In genomic region chr3:49006591-49007067, GRCh38 we compare ENCODE assay signal across 8 cellular contexts. TPM values are rescaled to one million over a fixed set of nuclear protein-coding genes. Genes with fewer than 3 reads are reported as not detected.
A peak's percentile ranks its signal among the peaks of the same experiment; 100 is the strongest.
DNase-seq lines count a peak whose midpoint lies in the region; ATAC-seq, FAIRE-seq and TF ChIP-seq lines count a peak whose summit lies in the region.

No MANE protein-coding gene starts in this region.

- 2% methylated on average over 23 to 32 of the region's 32 CpGs for WGBS in body of pancreas, 2 donors

- peak overlapping the region; percentile 79 for H3K4me3 ChIP-seq in GM06990 (replicated peaks; ENCODE audit: low read depth, low read length)
- H3K4me3 ChIP-seq in HL-60 (replicated peaks; ENCODE audit: insufficient read depth, low read length), result peak overlapping the region; percentile 69
- H3K4me3 ChIP-seq in body of pancreas, result peak overlapping the region; percentile 31 to 35

- H3K27me3 ChIP-seq in GM06990 (replicated peaks; ENCODE audit: control insufficient read depth, insufficient read depth, low read length), result no peaks in the 10 kb centered on the region
- no peaks in the 10 kb centered on the region for H3K27me3 ChIP-seq in HL-60 (ENCODE audit: insufficient read depth, poor library complexity, severe bottlenecking)
- H3K27me3 ChIP-seq in body of pancreas, result no peaks in the 10 kb centered on the region

- no peaks in the 10 kb centered on the region for H3K9me3 Mint-ChIP-seq in stimulated activated naive CD8-positive, alpha-beta T cell treated with anti-CD3 and anti-CD28 coated beads, Interleukin-15, amount 100 ng/mL, for 72 hours

- peak overlapping the region; percentile 94 to 99 for H3K4me3 Mint-ChIP-seq in stimulated activated naive CD8-positive, alpha-beta T cell treated with anti-CD3 and anti-CD28 coated beads, Interleukin-15, amount 100 ng/mL, for 72 hours

- no peaks in the 10 kb centered on the region for H3K27me3 Mint-ChIP-seq in stimulated activated naive CD8-positive, alpha-beta T cell treated with anti-CD3 and anti-CD28 coated beads, Interleukin-15, amount 100 ng/mL, for 72 hours

- intact Hi-C loops in body of pancreas (cut with DNase I), result no loop called here

- H3K9me3 ChIP-seq in body of pancreas, result no peaks in the 10 kb centered on the region

- TF ChIP-seq CTCF in GM06990 (IDR thresholded peaks at IDR 0.05; ENCODE audit: insufficient read depth, low read length, poor library complexity, severe bottlenecking) (no peak), HL-60 (IDR thresholded peaks at IDR 0.05; ENCODE audit: insufficient read depth, low read length) (no peak), body of pancreas (IDR thresholded peaks at IDR 0.05) (no peak)

- DNase-seq in GM06990 (ENCODE audit: extremely low read depth, insufficient read length) (no peak), HL-60 (ENCODE audit: low read depth in 1 of 2, low spot score in 1 of 2) (no peak), body of pancreas (peak; percentile 50 to 57 (median 53)), kidney tubule cell (ENCODE audit: low spot score) (peak; percentile 45), RCC 7860 (ENCODE audit: low spot score) (no peak), HuH-7 (ENCODE audit: low spot score) (no peak), amniotic stem cell (lab: John Stamatoyannopoulos, UW) (no peak)
- no peak for DNase-seq in stimulated activated naive CD8-positive, alpha-beta T cell treated with anti-CD3 and anti-CD28 coated beads, Interleukin-15, amount 100 ng/mL, for 72 hours

- peaks cover 26% of the 10 kb centered on the region for H3K4me1 ChIP-seq in body of pancreas

- no peak for TF ChIP-seq POLR2A in body of pancreas (IDR thresholded peaks at IDR 0.05)

- H3K27ac ChIP-seq in HL-60 (replicated peaks) (peak overlapping the region; percentile 89), body of pancreas (peak overlapping the region; percentile 74 to 95 (median 92))

- H3K27ac Mint-ChIP-seq in stimulated activated naive CD8-positive, alpha-beta T cell treated with anti-CD3 and anti-CD28 coated beads, Interleukin-15, amount 100 ng/mL, for 72 hours, result peak overlapping the region; percentile 99 to 100

- H3K4me1 Mint-ChIP-seq in stimulated activated naive CD8-positive, alpha-beta T cell treated with anti-CD3 and anti-CD28 coated beads, Interleukin-15, amount 100 ng/mL, for 72 hours, result peaks cover 36% of the 10 kb centered on the region

- H3K36me3 ChIP-seq in GM06990 (ENCODE audit: control insufficient read depth, insufficient read depth, low read length) (peaks cover 4% of the 10 kb centered on the region), body of pancreas (replicated peaks in 1 of 2; ENCODE audit: insufficient read depth in 1 of 2, low read depth in 2 of 2) (no peaks in the 10 kb centered on the region)

- peak; percentile 9 for ATAC-seq in body of pancreas
- no peak for ATAC-seq in stimulated activated naive CD8-positive, alpha-beta T cell treated with anti-CD3 and anti-CD28 coated beads, Interleukin-15, amount 100 ng/mL, for 72 hours

- FAIRE-seq in RCC 7860 (lab: Jason Lieb, UNC), result no peak

RNA-seq across cellular contexts. Expression of gene WDR6, which starts 0.6 kb away (rescaled TPM):
- 100 to 1,000 TPM; 109 to 136 TPM for total RNA-seq in body of pancreas

RNA-seq across cellular contexts. Expression of gene DALRD3, which starts 11.8 kb away (rescaled TPM):
- 10 to 100 TPM; 67.6 to 72.6 TPM for total RNA-seq in body of pancreas

RNA-seq across cellular contexts. Expression of gene NDUFAF3, which starts 15.3 kb away (rescaled TPM):
- total RNA-seq in body of pancreas, result 10 to 100 TPM; 25.7 to 55.0 TPM

RNA-seq across cellular contexts. Expression of gene P4HTM, which starts 16.6 kb away (rescaled TPM):
- total RNA-seq in body of pancreas, result 10 to 100 TPM; 72.9 to 73.8 TPM

RNA-seq across cellular contexts. Expression of gene IMPDH2, which starts 22.6 kb away (rescaled TPM):
- total RNA-seq in body of pancreas, result 100 to 1,000 TPM in 1 of 2 donors, 10 to 100 TPM in 1; 92.6 to 166 TPM

Comparison
In these comparisons a context has a peak if more than half of its experiments do, and no peak if none do; other contexts are left out.
1. DNase-seq: peak in body of pancreas (4 of 4) and kidney tubule cell (single experiment); none in GM06990 (single experiment), HL-60 (0 of 2), stimulated activated naive CD8-positive, alpha-beta T cell treated with anti-CD3 and anti-CD28 coated beads, Interleukin-15, amount 100 ng/mL, for 72 hours (0 of 2), RCC 7860 (single experiment), HuH-7 (single experiment) and amniotic stem cell (single experiment).
2. Peak in every context shown above with its lines, with median percentiles within 50 percentile points of each other: H3K4me3 ChIP-seq.